In genomic region chrX:7228226-7228625, GRCh38 we compare ENCODE assay signal across 18 cellular contexts.
"Had no signal": no experiment of that assay in that cellular context is flagged by ENCODE, and none has a peak within 500 bp of the region (broad histone marks: within the 10 kb centered on the region; RNA-seq: fewer than 3 reads in every experiment).

No MANE protein-coding gene starts in this region.

- H3K4me1 ChIP-seq: psoas muscle, stomach had no signal

- H3K4me3 ChIP-seq: heart left ventricle, lung, psoas muscle, skin epidermis, stomach had no signal

- H3K27me3 ChIP-seq: heart left ventricle, neutrophil, stomach had no signal

- H3K27ac ChIP-seq: heart left ventricle, neutrophil, psoas muscle, skin epidermis, stomach had no signal

- H3K36me3 ChIP-seq: heart left ventricle, neutrophil, stomach had no signal

- H3K9me3 ChIP-seq: heart left ventricle, neutrophil, psoas muscle, stomach had no signal

- DNase-seq: effector memory CD4-positive, alpha-beta T cell; heart left ventricle; hippocampal formation; left colon; left ventricle myocardium superior; mesenchymal stem cell; midbrain; naive thymus-derived CD4-positive, alpha-beta T cell; nephron progenitor cell; psoas muscle; retina; stimulated activated CD4-positive, alpha-beta T cell treated with anti-CD3 and anti-CD28 coated beads, Interleukin-12 subunit alpha, Interleukin-12 subunit beta, amount 100 ng/mL, for 4 hours; stimulated activated naive CD4-positive, alpha-beta T cell; stomach; substantia nigra had no signal
